In the genomic region with DNA sequence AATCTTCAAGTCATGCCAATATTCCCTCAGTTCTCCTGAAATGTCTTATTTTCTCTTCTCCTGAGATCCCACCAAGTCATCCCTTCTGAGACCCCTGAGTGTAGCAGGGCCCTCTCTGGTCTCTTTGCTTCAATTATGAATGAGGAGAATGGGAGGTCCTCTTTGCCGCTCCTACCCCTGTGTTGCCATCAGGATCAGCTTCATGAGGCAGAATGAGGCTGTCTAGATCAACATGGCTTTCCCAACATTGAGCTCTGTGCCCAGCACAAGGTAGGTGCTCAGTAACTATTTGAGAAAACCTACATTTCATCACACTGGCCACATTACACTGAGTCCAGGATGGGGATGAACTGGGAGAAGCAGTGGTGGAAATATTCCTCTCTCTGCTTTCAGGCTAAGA, we compare ENCODE assay signal across 29 cellular contexts.
"Had no signal": no experiment of that assay in that cellular context is flagged by ENCODE, and none has a peak within 500 bp of the region (broad histone marks: within the 10 kb centered on the region; RNA-seq: fewer than 3 reads in every experiment).

No MANE protein-coding gene starts in this region.

- H3K4me1 Mint-ChIP-seq: endodermal cell; immature natural killer cell; natural killer cell; stimulated activated naive CD8-positive, alpha-beta T cell treated with anti-CD3 and anti-CD28 coated beads, Interleukin-15, amount 100 ng/mL, for 72 hours had no signal

- H3K27ac Mint-ChIP-seq: dendritic cell treated with granulocyte-macrophage colony-stimulating factor and Interleukin-4, amounts not matched to agents 40 ng/mL and 50 ng/mL, for 4 days; endodermal cell; immature natural killer cell; natural killer cell; progenitor cell of endocrine pancreas; stimulated activated naive CD8-positive, alpha-beta T cell treated with anti-CD3 and anti-CD28 coated beads, Interleukin-15, amount 100 ng/mL, for 72 hours; type B pancreatic cell had no signal

- H3K36me3 ChIP-seq: colonic mucosa, esophagus squamous epithelium, left ventricle myocardium inferior, lower lobe of right lung, suprapubic skin, thyroid gland had no signal

- DNase-seq: colonic mucosa; effector CD8-positive, alpha-beta T cell; esophagus squamous epithelium; foreskin melanocyte; glutamatergic neuron; hypothalamus; immature natural killer cell; islet precursor cell; kidney glomerular epithelial cell; left colon; left ventricle myocardium inferior; lower lobe of right lung; natural killer cell; occipital lobe; stimulated activated CD4-positive, alpha-beta T cell treated with anti-CD3 and anti-CD28 coated beads, Interleukin-12 subunit alpha, Interleukin-12 subunit beta, amount 100 ng/mL, for 4 hours; stimulated activated CD4-positive, alpha-beta T cell treated with anti-CD3 and anti-CD28 coated beads, Interleukin-1b, Interleukin-23, amount 100 ng/mL, for 48 hours; stimulated activated CD4-positive, alpha-beta T cell treated with anti-CD3 and anti-CD28 coated beads, Interleukin-4, amount 100 ng/mL, for 1 hour; stimulated activated CD8-positive, alpha-beta memory T cell treated with anti-CD3 and anti-CD28 coated beads, Interleukin-4, amount 100 ng/mL, for 48 hours; stimulated activated naive CD4-positive, alpha-beta T cell; stimulated activated naive CD8-positive, alpha-beta T cell treated with anti-CD3 and anti-CD28 coated beads, Interleukin-15, amount 100 ng/mL, for 72 hours; thyroid gland had no signal

- H3K4me2 ChIP-seq: smooth muscle cell had no signal

- H3K9me3 Mint-ChIP-seq: dendritic cell treated with granulocyte-macrophage colony-stimulating factor and Interleukin-4, amounts not matched to agents 40 ng/mL and 50 ng/mL, for 4 days; endodermal cell; immature natural killer cell; natural killer cell; stimulated activated naive CD8-positive, alpha-beta T cell treated with anti-CD3 and anti-CD28 coated beads, Interleukin-15, amount 100 ng/mL, for 72 hours; type B pancreatic cell had no signal

- H3K27ac ChIP-seq: colonic mucosa, esophagus squamous epithelium, left ventricle myocardium inferior, lower lobe of right lung, parathyroid adenoma, suprapubic skin, thyroid gland had no signal

- H2AFZ ChIP-seq: parathyroid adenoma had no signal

- H3K27me3 ChIP-seq: colonic mucosa, thyroid gland had no signal

- H3K4me3 Mint-ChIP-seq: dendritic cell treated with granulocyte-macrophage colony-stimulating factor and Interleukin-4, amounts not matched to agents 40 ng/mL and 50 ng/mL, for 4 days; endodermal cell; immature natural killer cell; natural killer cell; stimulated activated naive CD8-positive, alpha-beta T cell treated with anti-CD3 and anti-CD28 coated beads, Interleukin-15, amount 100 ng/mL, for 72 hours; type B pancreatic cell had no signal

- ATAC-seq: left colon; lower lobe of right lung; natural killer cell; sciatic nerve; stimulated activated naive CD8-positive, alpha-beta T cell treated with anti-CD3 and anti-CD28 coated beads, Interleukin-15, amount 100 ng/mL, for 72 hours had no signal

- H3K79me2 ChIP-seq: parathyroid adenoma had no signal

- H3K4me1 ChIP-seq: colonic mucosa, lower lobe of right lung, parathyroid adenoma, thyroid gland had no signal

- H3K9me3 ChIP-seq: colonic mucosa, esophagus squamous epithelium, left ventricle myocardium inferior, lower lobe of right lung, suprapubic skin, thyroid gland had no signal

- H3K9ac ChIP-seq: parathyroid adenoma had no signal

- H3K4me3 ChIP-seq: colonic mucosa, esophagus squamous epithelium, left ventricle myocardium inferior, lower lobe of right lung, smooth muscle cell, suprapubic skin, thyroid gland had no signal
